In the genomic region with DNA sequence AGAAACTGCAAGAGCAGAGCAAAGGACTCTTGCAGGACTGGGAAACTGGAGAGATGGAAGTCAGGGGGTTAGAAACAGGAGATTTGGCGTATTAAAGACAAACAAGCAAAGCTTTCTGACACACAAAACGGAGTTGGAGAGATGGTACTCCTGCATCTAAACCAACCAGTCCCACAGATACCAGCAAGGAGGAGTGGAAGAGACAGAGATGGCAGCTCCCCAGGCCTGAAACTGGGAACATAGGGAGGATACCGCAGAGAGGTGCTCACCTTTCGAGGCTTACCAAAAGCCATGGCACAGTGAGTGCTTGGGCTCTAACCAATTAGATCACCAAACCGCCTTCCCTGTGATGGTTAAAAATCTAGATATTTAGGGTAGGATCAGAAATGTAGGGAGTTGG, we compare ENCODE assay signal across 31 cellular contexts. TPM values are rescaled to one million over a fixed set of nuclear protein-coding genes. Genes with fewer than 3 reads are reported as not detected.
A peak's percentile ranks its signal among the peaks of the same experiment; 100 is the strongest.
DNase-seq lines count a peak whose midpoint lies in the region; ATAC-seq, FAIRE-seq and TF ChIP-seq lines count a peak whose summit lies in the region.
"Had no signal": no experiment of that assay in that cellular context is flagged by ENCODE, and none has a peak within 500 bp of the region (broad histone marks: within the 10 kb centered on the region; RNA-seq: fewer than 3 reads in every experiment).

No MANE protein-coding gene starts in this region.

- TF ChIP-seq POLR2A in esophagus muscularis mucosa (IDR thresholded peaks at IDR 0.05; ENCODE audit: low read depth) (no peak), tibial nerve (IDR thresholded peaks at IDR 0.05) (no peak)

- intact Hi-C loops in esophagus muscularis mucosa (cut with DNase I): no loop called here

- H3K9me2 ChIP-seq in GM23338 (ENCODE audit: insufficient read depth): no peaks in the 10 kb centered on the region

- no peaks in the 10 kb centered on the region for H3K27me3 ChIP-seq in GM23338 (ENCODE audit: insufficient read depth)
- no peaks in the 10 kb centered on the region for H3K27me3 ChIP-seq in bronchial epithelial cell (ENCODE audit: control insufficient read depth, insufficient read depth, low read length)
- peaks cover 0 to 16% (median 0%) of the 10 kb centered on the region in 4 donors for H3K27me3 ChIP-seq in esophagus muscularis mucosa
- no peaks in the 10 kb centered on the region for H3K27me3 ChIP-seq in osteoblast (ENCODE audit: insufficient read depth, low read length)
- peaks cover 0 to 7% of the 10 kb centered on the region in 2 donors for H3K27me3 ChIP-seq in tibial nerve
- H3K27me3 ChIP-seq: BE2C, BLaER1 had no signal

- CTCF ChIA-PET in WTC11 (lab: Charles Lee): interaction anchor here (1.0 to 4.2 kb wide), 5 partner anchors 8 to 1087 kb away, joined by 3 to 55 read pairs (median 13); a partner anchor contains a TSS

- H3K27me3 Mint-ChIP-seq in GM23338 (ENCODE audit: insufficient read depth, low read depth, poor library complexity) (peaks cover 6% of the 10 kb centered on the region), WTC11 (ENCODE audit: low read depth) (no peaks in the 10 kb centered on the region)
- H3K27me3 Mint-ChIP-seq: CD4-positive, alpha-beta memory T cell; CD8-positive, alpha-beta memory T cell had no signal

- no peaks in the 10 kb centered on the region for H3K9me3 Mint-ChIP-seq in GM23338
- no peaks in the 10 kb centered on the region for H3K9me3 Mint-ChIP-seq in WTC11

- DNase-seq in GM23338 (ENCODE audit: low spot score) (no peak), bronchial epithelial cell (ENCODE audit: low read depth) (no peak), esophagus muscularis mucosa (ENCODE audit: extremely low spot score) (peak; percentile 57), osteoblast (ENCODE audit: insufficient read length, low spot score, missing footprints) (peak; percentile 37), tibial nerve (ENCODE audit: low spot score in 2 of 2) (no peak), WTC11 (ENCODE audit: low spot score) (no peak)
- DNase-seq: 8988T; ACHN; BE2C; C1 segment of cervical spinal cord; CD4-positive, alpha-beta memory T cell; CD4-positive, CD25-positive, alpha-beta regulatory T cell; CD8-positive, alpha-beta memory T cell; COR-L47; DMS 273 treated with DMSO at 0.1 percent for 48 hours; DMS153; DMS53; DMS79; DND-41; EL; GDM1 had no signal

- H3F3A ChIP-seq in GM23338 (replicated peaks; ENCODE audit: low read depth): no peaks in the 10 kb centered on the region

- POLR2A ChIA-PET in WTC11 (lab: Charles Lee): no interaction called here

- H3K4me1 Mint-ChIP-seq in GM23338 (peaks cover 4% of the 10 kb centered on the region; the same call in 2 of the 3 replicates), WTC11 (peaks cover 7% of the 10 kb centered on the region)
- H3K4me1 Mint-ChIP-seq: CD14-positive monocyte; CD4-positive, alpha-beta memory T cell; CD4-positive, CD25-positive, alpha-beta regulatory T cell; CD8-positive, alpha-beta memory T cell had no signal

- TF ChIP-seq CTCF in GM23338 (conservative IDR thresholded peaks at IDR 0.05; ENCODE audit: low read depth in 2 of 2): no peak
- no peak for TF ChIP-seq CTCF in bronchial epithelial cell (IDR thresholded peaks at IDR 0.05; ENCODE audit: insufficient read depth, low read length, severe bottlenecking)
- no peak for TF ChIP-seq CTCF in esophagus muscularis mucosa (IDR thresholded peaks at IDR 0.05)
- no peak for TF ChIP-seq CTCF in osteoblast (IDR thresholded peaks at IDR 0.05; ENCODE audit: extremely low read depth, low read depth, low read length)
- TF ChIP-seq CTCF in tibial nerve (IDR thresholded peaks at IDR 0.05): no peak
- no peak for TF ChIP-seq CTCF in WTC11 (IDR thresholded peaks at IDR 0.05)

- H3K27ac ChIP-seq in GM23338 (ENCODE audit: low read depth) (no peak overlapping the region), esophagus muscularis mucosa (replicated peaks in 1 of 4) (no peak overlapping the region), osteoblast (ENCODE audit: low read depth, low read length) (no peak overlapping the region), tibial nerve (no peak overlapping the region)
- H3K27ac ChIP-seq: BLaER1 had no signal

- H3K4me3 ChIP-seq in GM23338 (no peak overlapping the region), bronchial epithelial cell (ENCODE audit: low read depth, low read length) (no peak overlapping the region), esophagus muscularis mucosa (no peak overlapping the region), osteoblast (ENCODE audit: insufficient read depth, low read length) (no peak overlapping the region), tibial nerve (no peak overlapping the region)
- H3K4me3 ChIP-seq: BLaER1, GM12878 had no signal

- TF ChIP-seq EP300 in esophagus muscularis mucosa (IDR thresholded peaks at IDR 0.05) (no peak), tibial nerve (IDR thresholded peaks at IDR 0.05) (no peak)

- H3K4me1 ChIP-seq in GM23338 (ENCODE audit: insufficient read depth) (no peaks in the 10 kb centered on the region), esophagus muscularis mucosa (peaks cover 0 to 7% (median 0%) of the 10 kb centered on the region in 4 donors), osteoblast (ENCODE audit: insufficient read depth, low read length) (no peaks in the 10 kb centered on the region), tibial nerve (peaks cover 0 to 7% (median 0%) of the 10 kb centered on the region in 4 donors)
- H3K4me1 ChIP-seq: BE2C had no signal

- peak; percentile 50 for FAIRE-seq in bronchial epithelial cell (lab: Jason Lieb, UNC)
- FAIRE-seq: A204.1, GM12878, GM12892, GM18507 had no signal

- no peak for ATAC-seq in GM23338
- no peak for ATAC-seq in HG03378 (IDR thresholded peaks at IDR 0.05; ENCODE audit: unreplicated experiment)
- no peak for ATAC-seq in WTC11
- ATAC-seq: GM12878 had no signal

- H3K27ac Mint-ChIP-seq in GM23338 (no peak overlapping the region), WTC11 (no peak overlapping the region)
- H3K27ac Mint-ChIP-seq: CD4-positive, alpha-beta memory T cell; CD4-positive, CD25-positive, alpha-beta regulatory T cell; CD8-positive, alpha-beta memory T cell had no signal

- H3K9me3 ChIP-seq in esophagus muscularis mucosa (no peaks in the 10 kb centered on the region), osteoblast (ENCODE audit: low read depth, low read length) (no peaks in the 10 kb centered on the region), tibial nerve (no peaks in the 10 kb centered on the region)
- H3K9me3 ChIP-seq: BE2C, BLaER1 had no signal

- H4K20me1 ChIP-seq in GM23338 (replicated peaks; ENCODE audit: insufficient read depth) (no peaks in the 10 kb centered on the region), osteoblast (ENCODE audit: insufficient read depth, low read length) (no peaks in the 10 kb centered on the region)
- H4K20me1 ChIP-seq: BLaER1 had no signal

- no peaks in the 10 kb centered on the region for H3K36me3 ChIP-seq in GM23338 (ENCODE audit: insufficient read depth)
- no peaks in the 10 kb centered on the region for H3K36me3 ChIP-seq in bronchial epithelial cell (ENCODE audit: control insufficient read depth, insufficient read depth, low read length)
- no peaks in the 10 kb centered on the region for H3K36me3 ChIP-seq in esophagus muscularis mucosa
- no peaks in the 10 kb centered on the region for H3K36me3 ChIP-seq in osteoblast (ENCODE audit: insufficient read depth, low read length)
- H3K36me3 ChIP-seq in tibial nerve: no peaks in the 10 kb centered on the region
- H3K36me3 ChIP-seq: BE2C, BLaER1 had no signal

- no peaks in the 10 kb centered on the region for H3K36me3 Mint-ChIP-seq in GM23338 (ENCODE audit: low read depth)
- no peaks in the 10 kb centered on the region for H3K36me3 Mint-ChIP-seq in WTC11
- H3K36me3 Mint-ChIP-seq: CD14-positive monocyte; CD4-positive, alpha-beta memory T cell; CD4-positive, CD25-positive, alpha-beta regulatory T cell; CD8-positive, alpha-beta memory T cell had no signal

- no peak overlapping the region for H3K4me3 Mint-ChIP-seq in GM23338
- H3K4me3 Mint-ChIP-seq in WTC11: no peak overlapping the region
- H3K4me3 Mint-ChIP-seq: CD14-positive monocyte; CD4-positive, alpha-beta memory T cell; CD4-positive, CD25-positive, alpha-beta regulatory T cell; CD8-positive, alpha-beta memory T cell had no signal

- H3K4me2 ChIP-seq in GM23338 (no peak overlapping the region), osteoblast (ENCODE audit: insufficient read depth, low read length) (no peak overlapping the region)
- H3K4me2 ChIP-seq: BLaER1 had no signal

- H2AFZ ChIP-seq in GM23338: peak overlapping the region; percentile 38; the same call in 1 of the 2 replicates
- no peak overlapping the region for H2AFZ ChIP-seq in osteoblast (ENCODE audit: low read length)

- WGBS in esophagus muscularis mucosa: 86% methylated on average over 5 of the region's 5 CpGs
- 78 to 93% methylated on average over 5 of the region's 5 CpGs for WGBS in tibial nerve, 2 donors

- no peaks in the 10 kb centered on the region for H3K79me2 ChIP-seq in GM23338 (replicated peaks; ENCODE audit: insufficient read depth)
- H3K79me2 ChIP-seq in osteoblast (ENCODE audit: insufficient read depth, low read length): no peaks in the 10 kb centered on the region

TF ChIP-seq in GM23338, 12 proteins besides CTCF, POLR2A, EP300 and RAD21:
- TF ChIP-seq JUNB (IDR thresholded peaks at IDR 0.05; ENCODE audit: unreplicated experiment) (no peak), NANOG (IDR thresholded peaks at IDR 0.05; ENCODE audit: borderline replicate concordance) (no peak), EZH2 (IDR thresholded peaks at IDR 0.05; ENCODE audit: low read depth, unreplicated experiment) (no peak), EZH2phosphoT487 (IDR thresholded peaks at IDR 0.05; ENCODE audit: unreplicated experiment) (no peak)

TF ChIP-seq in WTC11, 78 proteins besides CTCF, POLR2A, EP300 and RAD21 (continues in another document):
- no peak for TF ChIP-seq MXD4 (CRISPR knock-in tag; IDR thresholded peaks at IDR 0.05; ENCODE audit: borderline replicate concordance)
- TF ChIP-seq GABPB1 (CRISPR knock-in tag; IDR thresholded peaks at IDR 0.05): no peak
- TF ChIP-seq ZNF423 (CRISPR knock-in tag; IDR thresholded peaks at IDR 0.05): no peak
- no peak for TF ChIP-seq TCF7 (CRISPR knock-in tag; IDR thresholded peaks at IDR 0.05; ENCODE audit: low read depth)

RNA-seq across cellular contexts. Expression of a gene that starts 4.8 kb away (rescaled TPM):
- total RNA-seq in GM23338 (2014; rRNA removed; shearing (Covaris generic)): not detected in 2 replicates
- polyA plus RNA-seq in GM23338 (2016; fragmentation: Nextera tagmentation; extraction: Ambion mirVana): not detected in 2 replicates
- not detected in 2 replicates for total RNA-seq in bronchial epithelial cell
- total RNA-seq in esophagus muscularis mucosa: under 1 TPM in 1 of 4 donors, not detected in 3; 0.06 TPM
- total RNA-seq in osteoblast: under 0.01 TPM in 2 replicates
- under 1 TPM in 2 of 4 donors, not detected in 2; 0.21 to 0.22 TPM for total RNA-seq in tibial nerve
- total RNA-seq in WTC11 (2021): not detected in 3 replicates
- total RNA-seq: A673; CD4-positive, alpha-beta memory T cell; CD4-positive, CD25-positive, alpha-beta regulatory T cell; CD8-positive, alpha-beta memory T cell; Daoy; GM12878 had no signal
- polyA plus RNA-seq: AG04450; CD14-positive monocyte; CD4-positive, alpha-beta memory T cell; CD4-positive, CD25-positive, alpha-beta regulatory T cell; CD8-positive, alpha-beta memory T cell; GM12878 had no signal

Comparison
In these comparisons a context has a peak if more than half of its experiments do, and no peak if none do; other contexts are left out.
1. DNase-seq: peak in esophagus muscularis mucosa (single experiment) and osteoblast (single experiment); none in GM23338 (single experiment), bronchial epithelial cell (single experiment), tibial nerve (0 of 2) and WTC11 (single experiment).